In genomic region chr2:191316246-191316645, GRCh38 we compare ENCODE assay signal across 13 cellular contexts.
"Had no signal": no experiment of that assay in that cellular context is flagged by ENCODE, and none has a peak within 500 bp of the region (broad histone marks: within the 10 kb centered on the region; RNA-seq: fewer than 3 reads in every experiment).

No MANE protein-coding gene starts in this region.

- H3K36me3 Mint-ChIP-seq: immature natural killer cell; natural killer cell treated with Interleukin-12 subunit alpha and Interleukin-12 subunit beta and Interleukin-15 and Interleukin-18, amount 100 ng/mL, for 72 hours had no signal

- H3K9me3 Mint-ChIP-seq: activated T-cell treated with anti-CD3 and anti-CD28 coated beads, Interleukin-2, amount 50 U/mL, for 24 hours; natural killer cell treated with Interleukin-12 subunit alpha and Interleukin-12 subunit beta and Interleukin-15 and Interleukin-18, amount 100 ng/mL, for 72 hours had no signal

- H3K4me3 ChIP-seq: ascending aorta, mucosa of descending colon, prostate gland, stomach, uterus had no signal

- H3K27me3 ChIP-seq: ascending aorta, stomach, uterus had no signal

- H3K27ac Mint-ChIP-seq: activated T-cell treated with anti-CD3 and anti-CD28 coated beads, Interleukin-2, amount 50 U/mL, for 24 hours; immature natural killer cell; natural killer cell treated with Interleukin-12 subunit alpha and Interleukin-12 subunit beta and Interleukin-15 and Interleukin-18, amount 100 ng/mL, for 72 hours had no signal

- H3K4me1 Mint-ChIP-seq: immature natural killer cell had no signal

- H3K36me3 ChIP-seq: ascending aorta, prostate gland, stomach, uterus had no signal

- H3K4me1 ChIP-seq: uterus had no signal

- DNase-seq: activated CD4-positive, alpha-beta T cell treated with anti-CD3 and anti-CD28 coated beads, Interleukin-2, amount 50 U/mL, for 4 hours; activated gamma-delta T cell treated with Interleukin-2 at 50 U/mL for 16 hours; activated T-cell treated with anti-CD3 and anti-CD28 coated beads, Interleukin-2, amount 50 U/mL, for 24 hours; immature natural killer cell; left colon; mammary epithelial cell; mucosa of descending colon; stimulated activated CD4-positive, alpha-beta T cell treated with anti-CD3 and anti-CD28 coated beads, Interleukin-2, amount 100 ng/mL, for 48 hours; stomach; uterus had no signal

- H3K27ac ChIP-seq: ascending aorta, prostate gland, stomach, uterus had no signal

- H3K4me3 Mint-ChIP-seq: activated T-cell treated with anti-CD3 and anti-CD28 coated beads, Interleukin-2, amount 50 U/mL, for 24 hours; immature natural killer cell; natural killer cell treated with Interleukin-12 subunit alpha and Interleukin-12 subunit beta and Interleukin-15 and Interleukin-18, amount 100 ng/mL, for 72 hours had no signal

- H3K9me3 ChIP-seq: ascending aorta, mucosa of descending colon, prostate gland, stomach, uterus had no signal
